In the genomic region with DNA sequence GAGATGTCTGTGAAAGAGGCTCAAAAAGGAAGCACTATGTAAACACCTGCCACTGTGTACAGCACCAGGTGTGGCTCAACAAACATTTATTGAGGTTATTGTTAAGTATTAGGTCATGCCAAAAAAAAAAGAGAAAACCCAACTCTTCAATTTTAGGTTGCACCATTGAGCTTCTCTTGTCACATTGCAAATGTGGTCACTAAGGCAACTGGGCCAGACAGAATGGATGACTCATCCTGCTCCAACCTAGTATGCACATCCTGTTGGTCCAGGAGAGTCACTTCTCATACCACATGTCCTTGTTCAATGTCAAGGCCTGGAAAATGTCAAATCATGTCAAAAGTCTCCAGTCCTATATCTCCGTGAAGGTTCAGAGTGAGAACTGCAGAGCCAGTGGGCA, we compare ENCODE assay signal across 9 cellular contexts. TPM values are rescaled to one million over a fixed set of nuclear protein-coding genes. Genes with fewer than 3 reads are reported as not detected.
DNase-seq lines count a peak whose midpoint lies in the region; ATAC-seq and TF ChIP-seq lines count a peak whose summit lies in the region.
"Had no signal": no experiment of that assay in that cellular context is flagged by ENCODE, and none has a peak within 500 bp of the region (broad histone marks: within the 10 kb centered on the region; RNA-seq: fewer than 3 reads in every experiment).

No MANE protein-coding gene starts in this region.

- intact Hi-C loops in posterior cingulate gyrus (cut with DNase I) = no loop called here

- H3K4me1 Mint-ChIP-seq in activated CD4-positive, alpha-beta memory T cell treated with anti-CD3 and anti-CD28 coated beads, Interleukin-2, amount 10 ng/mL, durations not matched to agents 7 days and 5 days = peaks cover 46% of the 10 kb centered on the region

- POLR2A ChIA-PET in activated CD4-positive, alpha-beta memory T cell treated with anti-CD3 and anti-CD28 coated beads, Interleukin-2, amount 10 ng/mL, durations not matched to agents 7 days and 5 days (lab: Charles Lee) = interaction anchor here (0.6 to 2.7 kb wide), 13 partner anchors 8 to 211 kb away, joined by 3 to 15 read pairs (median 3); no protein-coding TSS in a partner anchor

- H3K9me3 Mint-ChIP-seq in activated CD4-positive, alpha-beta memory T cell treated with anti-CD3 and anti-CD28 coated beads, Interleukin-2, amount 10 ng/mL, durations not matched to agents 7 days and 5 days = no peaks in the 10 kb centered on the region
- H3K9me3 Mint-ChIP-seq: dendritic cell treated with granulocyte-macrophage colony-stimulating factor and Interleukin-4, amounts not matched to agents 40 ng/mL and 50 ng/mL, for 4 days had no signal

- CTCF ChIA-PET in activated CD4-positive, alpha-beta memory T cell treated with anti-CD3 and anti-CD28 coated beads, Interleukin-2, amount 10 ng/mL, durations not matched to agents 7 days and 5 days (lab: Charles Lee) = interaction anchor here (0.6 to 3.5 kb wide), 10 partner anchors 9 to 243 kb away, joined by 3 to 22 read pairs (median 4); partner anchors contain the start of gene HOXB5

- H3K27ac Mint-ChIP-seq in activated CD4-positive, alpha-beta memory T cell treated with anti-CD3 and anti-CD28 coated beads, Interleukin-2, amount 10 ng/mL, durations not matched to agents 7 days and 5 days = peak overlapping the region; percentile 71
- H3K27ac Mint-ChIP-seq: dendritic cell treated with granulocyte-macrophage colony-stimulating factor and Interleukin-4, amounts not matched to agents 40 ng/mL and 50 ng/mL, for 4 days had no signal

- DNase-seq in AG09309 (ENCODE audit: low read depth) (peak; percentile 55), NCI-H2196 (lab: John Stamatoyannopoulos, UW; ENCODE audit: unreplicated experiment) (peak; percentile 91), kidney glomerular epithelial cell (lab: John Stamatoyannopoulos, UW) (peak; percentile 63), posterior cingulate gyrus (no peak), superior temporal gyrus (ENCODE audit: extremely low spot score) (no peak)
- peak; percentile 74 for DNase-seq in activated CD4-positive, alpha-beta memory T cell treated with anti-CD3 and anti-CD28 coated beads, Interleukin-2, amount 10 ng/mL, durations not matched to agents 7 days and 5 days

- peak; percentile 74 for ATAC-seq in GM18517 (IDR thresholded peaks at IDR 0.05; ENCODE audit: unreplicated experiment)
- peak; percentile 59 for ATAC-seq in HG03039 (IDR thresholded peaks at IDR 0.05; ENCODE audit: unreplicated experiment)

- no peak for TF ChIP-seq CTCF in AG09309 (IDR thresholded peaks at IDR 0.05; ENCODE audit: control insufficient read depth, insufficient read depth, low read depth, low read length, missing control alignments)

- peaks cover 3% of the 10 kb centered on the region for H3K36me3 Mint-ChIP-seq in activated CD4-positive, alpha-beta memory T cell treated with anti-CD3 and anti-CD28 coated beads, Interleukin-2, amount 10 ng/mL, durations not matched to agents 7 days and 5 days (ENCODE audit: low read depth)

- no peak overlapping the region for H3K4me3 Mint-ChIP-seq in activated CD4-positive, alpha-beta memory T cell treated with anti-CD3 and anti-CD28 coated beads, Interleukin-2, amount 10 ng/mL, durations not matched to agents 7 days and 5 days
- H3K4me3 Mint-ChIP-seq: dendritic cell treated with granulocyte-macrophage colony-stimulating factor and Interleukin-4, amounts not matched to agents 40 ng/mL and 50 ng/mL, for 4 days had no signal

- peaks cover 14% of the 10 kb centered on the region for H3K27me3 Mint-ChIP-seq in activated CD4-positive, alpha-beta memory T cell treated with anti-CD3 and anti-CD28 coated beads, Interleukin-2, amount 10 ng/mL, durations not matched to agents 7 days and 5 days

- no peak overlapping the region for H3K4me3 ChIP-seq in AG09309 (ENCODE audit: control insufficient read depth, low read depth, low read length)

RNA-seq across cellular contexts. Expression of gene HOXB1, which starts 25.0 kb away (rescaled TPM):
- total RNA-seq in activated CD4-positive, alpha-beta memory T cell treated with anti-CD3 and anti-CD28 coated beads, Interleukin-2, amount 10 ng/mL, durations not matched to agents 7 days and 5 days = not detected

RNA-seq across cellular contexts. Expression of gene HOXB2, which starts 39.1 kb away (rescaled TPM):
- 10 to 100 TPM; 20.3 to 20.9 TPM for total RNA-seq in activated CD4-positive, alpha-beta memory T cell treated with anti-CD3 and anti-CD28 coated beads, Interleukin-2, amount 10 ng/mL, durations not matched to agents 7 days and 5 days

Comparison
In these comparisons a context has a peak if more than half of its experiments do, and no peak if none do; other contexts are left out.
1. DNase-seq: peak in AG09309 (single experiment), NCI-H2196 (single experiment), activated CD4-positive, alpha-beta memory T cell treated with anti-CD3 and anti-CD28 coated beads, Interleukin-2, amount 10 ng/mL, durations not matched to agents 7 days and 5 days (single experiment) and kidney glomerular epithelial cell (single experiment); none in posterior cingulate gyrus (0 of 10) and superior temporal gyrus (single experiment).